In genomic region chr6:12134581-12134980, GRCh38 we compare ENCODE assay signal across 25 cellular contexts.
"Had no signal": no experiment of that assay in that cellular context is flagged by ENCODE, and none has a peak within 500 bp of the region (broad histone marks: within the 10 kb centered on the region; RNA-seq: fewer than 3 reads in every experiment).

No MANE protein-coding gene starts in this region.

- H3K27ac ChIP-seq: colonic mucosa, esophagus squamous epithelium, gastrocnemius medialis, heart right ventricle, left lung, lower lobe of right lung had no signal

- H3K27me3 Mint-ChIP-seq: dendritic cell treated with granulocyte-macrophage colony-stimulating factor and Interleukin-4, amounts not matched to agents 40 ng/mL and 50 ng/mL, for 4 days; effector memory CD8-positive, alpha-beta T cell; naive thymus-derived CD4-positive, alpha-beta T cell had no signal

- ATAC-seq: effector memory CD8-positive, alpha-beta T cell; gastrocnemius medialis; heart right ventricle; left cardiac atrium; left lung; left ventricle myocardium superior; lower lobe of right lung; mucosa of descending colon; naive thymus-derived CD4-positive, alpha-beta T cell had no signal

- H3K9me3 Mint-ChIP-seq: dendritic cell treated with granulocyte-macrophage colony-stimulating factor and Interleukin-4, amounts not matched to agents 40 ng/mL and 50 ng/mL, for 4 days; effector memory CD8-positive, alpha-beta T cell had no signal

- H3K4me1 ChIP-seq: colonic mucosa, lower lobe of right lung had no signal

- H3K27ac Mint-ChIP-seq: dendritic cell treated with granulocyte-macrophage colony-stimulating factor and Interleukin-4, amounts not matched to agents 40 ng/mL and 50 ng/mL, for 4 days; effector memory CD8-positive, alpha-beta T cell; endodermal cell; mesothelial cell of epicardium had no signal

- H3K4me1 Mint-ChIP-seq: endodermal cell had no signal

- FAIRE-seq: endometrium, islet of Langerhans, keratinocyte had no signal

- H3K27me3 ChIP-seq: colonic mucosa, esophagus squamous epithelium, gastrocnemius medialis, heart right ventricle, left lung had no signal

- H3K4me3 ChIP-seq: colonic mucosa, esophagus squamous epithelium, gastrocnemius medialis, heart right ventricle, left lung, lower lobe of right lung, mucosa of descending colon had no signal

- H3K4me3 Mint-ChIP-seq: dendritic cell treated with granulocyte-macrophage colony-stimulating factor and Interleukin-4, amounts not matched to agents 40 ng/mL and 50 ng/mL, for 4 days; effector memory CD8-positive, alpha-beta T cell; endodermal cell; mesothelial cell of epicardium; naive thymus-derived CD4-positive, alpha-beta T cell had no signal

- DNase-seq: colonic mucosa; cortex of kidney; effector CD8-positive, alpha-beta T cell; effector memory CD8-positive, alpha-beta T cell; endodermal cell; esophagus squamous epithelium; foreskin fibroblast; foreskin melanocyte; gastrocnemius medialis; glutamatergic neuron; head of caudate nucleus; heart right ventricle; hippocampal formation; left cardiac atrium; left lung; left ventricle myocardium superior; lower lobe of right lung; mesenchymal stem cell; mucosa of descending colon; naive thymus-derived CD4-positive, alpha-beta T cell had no signal

- H3K9me3 ChIP-seq: colonic mucosa, esophagus squamous epithelium, gastrocnemius medialis, heart right ventricle, left lung, lower lobe of right lung, mucosa of descending colon had no signal
